8 cellular contexts compared by ENCODE assay signal in genomic region chr3:37859908-37860199, GRCh38. TPM values are rescaled to one million over a fixed set of nuclear protein-coding genes. Genes with fewer than 3 reads are reported as not detected.
A peak's percentile ranks its signal among the peaks of the same experiment; 100 is the strongest.
DNase-seq lines count a peak whose midpoint lies in the region; ATAC-seq and TF ChIP-seq lines count a peak whose summit lies in the region.

No MANE protein-coding gene starts in this region.

- peaks cover 11% of the 10 kb centered on the region for H3K4me1 ChIP-seq in right cardiac atrium (ENCODE audit: control insufficient read depth, insufficient read depth, low read length)
- H3K4me1 ChIP-seq in uterus, result peaks cover 7% of the 10 kb centered on the region in 2 donors

- H3K4me3 ChIP-seq in right cardiac atrium (ENCODE audit: low read length), result no peak overlapping the region
- H3K4me3 ChIP-seq in uterus, result peak overlapping the region in 1 of 2 donors; percentile 8

- DNase-seq in right cardiac atrium (peak in 1 of 3 donors; percentile 68), left cardiac atrium (no peak), caudate nucleus (lab: John Stamatoyannopoulos, UW) (peak in 3 of 61 donors; percentile 46 to 61 (median 49)), naive B cell (no peak), uterus (no peak), occipital lobe (lab: John Stamatoyannopoulos, UW) (no peak)

- peak overlapping the region in 7 of 8 donors; percentile 70 to 93 (median 89) for H3K4me3 Mint-ChIP-seq in naive B cell

- H3K9me3 ChIP-seq in right cardiac atrium (ENCODE audit: control insufficient read depth, low read length) (no peaks in the 10 kb centered on the region), uterus (no peaks in the 10 kb centered on the region)

- H3K27me3 ChIP-seq in right cardiac atrium (ENCODE audit: control insufficient read depth, insufficient read depth) (no peaks in the 10 kb centered on the region), uterus (no peaks in the 10 kb centered on the region)

- no peaks in the 10 kb centered on the region for H3K36me3 Mint-ChIP-seq in naive B cell

- TF ChIP-seq CTCF in uterus (IDR thresholded peaks at IDR 0.05), result no peak

- WGBS in right cardiac atrium, result 80% methylated on average over 6 of the region's 6 CpGs

- no peaks in the 10 kb centered on the region for H3K9me3 Mint-ChIP-seq in naive B cell

- peak overlapping the region in 2 of 6 donors; percentile 29 to 65 for H3K27ac Mint-ChIP-seq in naive B cell

- H3K4me1 Mint-ChIP-seq in naive B cell, result peaks cover 14 to 23% (median 19%) of the 10 kb centered on the region in 3 donors

- H3K27ac ChIP-seq in right cardiac atrium (ENCODE audit: low read length) (peak overlapping the region; percentile 70), caudate nucleus (ENCODE audit: low read depth, low read length) (peak overlapping the region; percentile 86), uterus (peak overlapping the region; percentile 78 to 91)

- intact Hi-C loops in right cardiac atrium (cut with DNase I) (loop anchor here in 1 of 4 donors (5.0 kb wide), 1 partner anchor 107 kb away; no protein-coding TSS in a partner anchor), left cardiac atrium (cut with DNase I) (loop anchor here in 1 of 2 donors (10.0 kb wide), 1 partner anchor 145 kb away; no protein-coding TSS in a partner anchor), uterus (cut with DNase I; ENCODE audit: low total_unique reads) (loop anchor here (10.0 kb wide), 1 partner anchor 145 kb away; no protein-coding TSS in a partner anchor)

- no peaks in the 10 kb centered on the region for H3K36me3 ChIP-seq in uterus

- no peak for TF ChIP-seq POLR2A in uterus (IDR thresholded peaks at IDR 0.05)

- ATAC-seq in right cardiac atrium (no peak), left cardiac atrium (no peak), naive B cell (ENCODE audit: low read depth in 2 of 2) (no peak), HG03039 (IDR thresholded peaks at IDR 0.05; ENCODE audit: unreplicated experiment) (no peak), HG03139 (IDR thresholded peaks at IDR 0.05; ENCODE audit: unreplicated experiment) (no peak)

- peaks cover 22 to 41% (median 28%) of the 10 kb centered on the region in 3 donors for H3K27me3 Mint-ChIP-seq in naive B cell

RNA-seq across cellular contexts. Expression of gene CTDSPL, which starts 1.8 kb away (rescaled TPM):
- total RNA-seq in right cardiac atrium (10 to 100 TPM; 38.3 to 50.9 (median 41.0) TPM), left cardiac atrium (10 to 100 TPM; 46.4 to 50.2 TPM), uterus (10 to 100 TPM in 3 of 4 donors, 1 to 10 TPM in 1; 6.4 to 55.9 (median 28.7) TPM), occipital lobe (13.1 TPM)
- polyA plus RNA-seq in right cardiac atrium (13.6 TPM), naive B cell (ENCODE audit: low read depth in 6 of 6) (under 1 TPM in 3 of 6 donors, not detected in 3; 0.15 to 0.70 (median 0.31) TPM)
